Comparison of ENCODE assay signal across 8 cellular contexts in the genomic region with DNA sequence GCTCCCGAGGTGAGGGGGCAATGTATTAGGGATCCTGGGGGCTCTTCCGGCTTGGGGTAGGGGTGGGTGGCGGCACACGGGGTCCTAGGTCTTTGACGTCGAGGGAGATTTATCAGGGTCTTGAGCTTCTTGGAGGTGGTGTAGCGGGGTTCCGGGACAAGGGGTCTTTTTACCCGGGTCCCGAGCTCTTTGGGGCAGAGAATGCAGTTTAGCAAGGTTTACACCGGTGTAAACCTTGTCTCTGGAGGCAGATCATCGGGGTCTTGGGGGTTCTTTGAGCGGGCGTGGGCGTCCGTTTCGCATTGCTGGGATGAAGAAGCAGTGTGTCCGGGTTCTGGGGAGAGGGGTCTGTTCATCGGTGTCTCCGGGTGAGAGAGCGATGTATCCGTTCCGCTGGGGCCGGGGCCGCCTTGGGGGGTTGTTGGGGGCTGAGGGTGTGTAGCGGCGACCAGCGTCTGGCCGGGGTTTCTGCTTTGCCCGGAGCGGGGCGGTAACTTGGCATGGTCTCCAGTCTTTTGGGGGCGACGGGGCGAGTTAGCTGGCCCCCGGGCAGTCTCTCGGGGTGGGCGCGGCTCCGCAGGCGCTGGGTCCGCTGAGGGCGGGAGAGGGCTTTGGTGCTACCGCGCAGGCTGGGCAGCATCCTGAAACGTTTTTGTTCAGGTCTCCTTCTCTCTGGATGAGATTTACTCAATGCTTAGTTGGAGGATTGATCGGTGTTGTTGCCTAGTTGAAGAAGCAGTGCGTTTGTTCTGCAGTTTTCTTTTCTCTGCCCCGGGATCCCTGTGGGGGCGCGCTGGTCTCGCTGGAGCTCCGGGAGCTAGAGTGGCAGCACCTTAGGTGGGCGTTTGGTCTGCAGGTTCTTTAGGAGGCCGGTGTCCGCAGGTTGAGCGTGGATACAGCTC. TPM values are rescaled to one million over a fixed set of nuclear protein-coding genes. Genes with fewer than 3 reads are reported as not detected.
DNase-seq lines count a peak whose midpoint lies in the region; ATAC-seq and TF ChIP-seq lines count a peak whose summit lies in the region.

No MANE protein-coding gene starts in this region.

- H3K79me2 ChIP-seq in H9 (ENCODE audit: insufficient read depth, low read length), result 0 out of 2 replicates have a peak, but pooled peaks cover 1% of the 10 kb centered on the region
- H3K79me2 ChIP-seq in trophoblast cell (ENCODE audit: control insufficient read depth, insufficient read depth, low read length, poor library complexity), result peaks cover 9% of the 10 kb centered on the region

- H3K4me3 Mint-ChIP-seq in H9, result peak overlapping the region; percentile 92 to 98

- WGBS in H9 (ENCODE audit: extremely low coverage, insufficient read length, low lambda C conversion rate), result no CpG with 5 or more reads among the region's 57 CpGs
- no CpG with 5 or more reads among the region's 57 CpGs for WGBS in trophoblast cell (ENCODE audit: extremely low coverage, insufficient coverage, insufficient read length)

- H2BK5ac ChIP-seq in H9 (ENCODE audit: insufficient read length, low read length), result no peak overlapping the region
- H2BK5ac ChIP-seq in trophoblast cell (ENCODE audit: low read depth, low read length, poor library complexity), result no peak overlapping the region

- TF ChIP-seq CTCF in H9 (conservative IDR thresholded peaks at IDR 0.05) (0 out of 3 replicates have a peak, but pooled peaks have one; percentile 13), right atrium auricular region (IDR thresholded peaks at IDR 0.05) (peak in 1 of 2 donors; percentile 54)

- H3K9ac ChIP-seq in H9 (ENCODE audit: extremely low read depth, insufficient read length, low read length) (peak overlapping the region; percentile 61), trophoblast cell (ENCODE audit: low read length) (peak overlapping the region; percentile 79)

- H3K79me1 ChIP-seq in H9 (ENCODE audit: insufficient read depth, low read depth, low read length, poor library complexity, severe bottlenecking) (peaks cover 2% of the 10 kb centered on the region), trophoblast cell (ENCODE audit: low read length) (peaks cover 11% of the 10 kb centered on the region)

- H4K8ac ChIP-seq in H9 (replicated peaks; ENCODE audit: insufficient read length, low read depth, low read length) (no peak overlapping the region), trophoblast cell (ENCODE audit: low read depth, low read length) (peak overlapping the region; percentile 43)

- H3K27ac Mint-ChIP-seq in H9, result peak overlapping the region in 2 of 3 experiments; percentile 34 to 78; a peak in 2 of 7 replicates

- no peak overlapping the region for H2BK120ac ChIP-seq in H9 (ENCODE audit: low read depth, low read length, poor library complexity, severe bottlenecking)
- peak overlapping the region; percentile 57 for H2BK120ac ChIP-seq in trophoblast cell (ENCODE audit: insufficient read depth, low read length, poor library complexity)

- no peaks in the 10 kb centered on the region for H3K36me3 Mint-ChIP-seq in H9 (ENCODE audit: insufficient read depth in 1 of 3, low read depth in 3 of 3)

- no peak overlapping the region for H2AK5ac ChIP-seq in H9 (ENCODE audit: insufficient read length, low read length)
- no peak overlapping the region for H2AK5ac ChIP-seq in trophoblast cell (ENCODE audit: low read length)

- peaks cover 16% of the 10 kb centered on the region for H3K23me2 ChIP-seq in H9 (ENCODE audit: insufficient read length, low read depth, low read length, poor library complexity, severe bottlenecking)

- H3K9me3 ChIP-seq in H9 (ENCODE audit: control insufficient read depth, low read depth, low read length) (no peaks in the 10 kb centered on the region), right atrium auricular region (no peaks in the 10 kb centered on the region), trophoblast cell (ENCODE audit: insufficient read depth, low read depth, low read length) (no peaks in the 10 kb centered on the region)

- H4K20me1 ChIP-seq in H9 (ENCODE audit: control insufficient read depth, insufficient read depth, insufficient read length), result no peaks in the 10 kb centered on the region

- H3K4me1 ChIP-seq in H9 (ENCODE audit: insufficient read depth, low read length) (peaks cover 4% of the 10 kb centered on the region; the same call in 1 of the 2 replicates), right atrium auricular region (peaks cover 0 to 9% of the 10 kb centered on the region in 2 donors), trophoblast cell (ENCODE audit: control insufficient read depth in 1 of 2, insufficient read depth in 2 of 2, low read length in 2 of 2) (no peaks in the 10 kb centered on the region)

- peak overlapping the region; percentile 80 for H3K4me2 ChIP-seq in H9 (ENCODE audit: insufficient read depth, insufficient read length, low read length)
- peak overlapping the region; percentile 77 for H3K4me2 ChIP-seq in trophoblast cell (ENCODE audit: low read length)

- H3K18ac ChIP-seq in H9 (ENCODE audit: insufficient read length, low read depth, low read length) (no peak overlapping the region), trophoblast cell (ENCODE audit: low read length) (peak overlapping the region; percentile 80)

- H3K4me3 ChIP-seq in right atrium auricular region (peak overlapping the region; percentile 84 to 96), trophoblast cell (ENCODE audit: low read depth, low read length) (peak overlapping the region; percentile 87)

- no peak overlapping the region for H3K56ac ChIP-seq in H9 (ENCODE audit: insufficient read length, low read depth, low read length)

- peaks cover 21 to 31% of the 10 kb centered on the region in 2 experiments for H3K4me1 Mint-ChIP-seq in H9

- H3K27ac ChIP-seq in H9 (ENCODE audit: insufficient read length, low read depth, low read length), result no peak overlapping the region
- peak overlapping the region; percentile 74 for H3K27ac ChIP-seq in angular gyrus (ENCODE audit: low read depth, low read length)
- peak overlapping the region; percentile 81 to 86 for H3K27ac ChIP-seq in right atrium auricular region
- H3K27ac ChIP-seq in trophoblast cell (ENCODE audit: low read depth, low read length), result no peak overlapping the region

- in situ Hi-C loops in SK-MEL-5 (cut with HindIII; ENCODE audit: low pct_unique_long_range_greater_than_20kb, low sequenced_read_pairs), result no loop called here

- no peak overlapping the region for H3K23ac ChIP-seq in H9 (ENCODE audit: insufficient read length, low read depth, low read length)
- no peak overlapping the region for H3K23ac ChIP-seq in trophoblast cell (ENCODE audit: low read length)

- H4K12ac ChIP-seq in trophoblast cell (ENCODE audit: low read depth, low read length), result peak overlapping the region; percentile 32

- H3K36me3 ChIP-seq in right atrium auricular region, result no peaks in the 10 kb centered on the region
- no peaks in the 10 kb centered on the region for H3K36me3 ChIP-seq in trophoblast cell (ENCODE audit: control insufficient read depth in 1 of 2, insufficient read depth in 2 of 2, low read length in 2 of 2)

- no peaks in the 10 kb centered on the region; a peak in 1 of 5 replicates for H3K9me3 Mint-ChIP-seq in H9

- H2BK12ac ChIP-seq in H9 (ENCODE audit: insufficient read length, low read depth, low read length) (no peak overlapping the region), trophoblast cell (ENCODE audit: low read length) (no peak overlapping the region)

- H4K91ac ChIP-seq in H9 (ENCODE audit: insufficient read length, low read depth, low read length), result no peak overlapping the region
- peak overlapping the region; percentile 47 for H4K91ac ChIP-seq in trophoblast cell (ENCODE audit: low read depth, low read length)

- H2BK20ac ChIP-seq in H9 (ENCODE audit: low read depth, low read length, poor library complexity, severe bottlenecking), result no peak overlapping the region

- DNase-seq in AML-193 (lab: John Stamatoyannopoulos, UW) (peak; percentile 2 to 6), H9 (peak; percentile 45), SK-MEL-5 (ENCODE audit: low read depth, low spot score) (peak; percentile 59), right atrium auricular region (ENCODE audit: low spot score) (no peak), trophoblast cell (peak in 1 of 2 donors; percentile 14)

- no peak for ATAC-seq in GM18861 (IDR thresholded peaks at IDR 0.05; ENCODE audit: unreplicated experiment)
- ATAC-seq in GM18870 (IDR thresholded peaks at IDR 0.05; ENCODE audit: unreplicated experiment), result no peak

- no peak overlapping the region for H3K4ac ChIP-seq in H9 (ENCODE audit: low read depth, low read length)
- H3K4ac ChIP-seq in trophoblast cell (ENCODE audit: low read depth, low read length), result peak overlapping the region; percentile 84

- H2AFZ ChIP-seq in H9 (ENCODE audit: low read length) (no peak overlapping the region), trophoblast cell (ENCODE audit: insufficient read depth, low read length, poor library complexity) (peak overlapping the region; percentile 30)

- H4K5ac ChIP-seq in H9 (ENCODE audit: insufficient read length, low read depth, low read length), result no peak overlapping the region

- H3K27me3 ChIP-seq in H9 (ENCODE audit: insufficient read depth, low read length) (no peaks in the 10 kb centered on the region; the same call in 1 of the 2 replicates), right atrium auricular region (no peaks in the 10 kb centered on the region), trophoblast cell (ENCODE audit: insufficient read depth, low read length) (no peaks in the 10 kb centered on the region)

- no peak overlapping the region; the same call in 1 of the 2 replicates for H3K14ac ChIP-seq in H9 (ENCODE audit: insufficient read depth, low read length)
- peak overlapping the region; percentile 41 for H3K14ac ChIP-seq in trophoblast cell (ENCODE audit: low read length)

- H3T11ph ChIP-seq in H9 (ENCODE audit: low read length), result no peak overlapping the region

- H3K27me3 Mint-ChIP-seq in H9 (ENCODE audit: low read depth), result peaks cover 18% of the 10 kb centered on the region

- no peak overlapping the region for H2BK15ac ChIP-seq in H9 (ENCODE audit: low read depth, low read length)

RNA-seq across cellular contexts. Expression of gene GLCE, which starts 0.8 kb away (rescaled TPM):
- total RNA-seq in H9 (2021) (11.9 and 12.2 TPM in 2 replicates), right atrium auricular region (1 to 10 TPM; 7.0 to 9.6 TPM)
- total RNA-seq in SK-MEL-5 (2014; rRNA removed; shearing (Covaris generic)), result 41.9 and 43.3 TPM in 2 replicates
- 27.2 and 33.7 TPM in 2 replicates for polyA plus RNA-seq in SK-MEL-5 (2015; cell fraction: cytosol; rRNA removed)
- polyA plus RNA-seq in SK-MEL-5 (2015; cell fraction: nucleus; rRNA removed), result 19.7 and 30.0 TPM in 2 replicates
- polyA plus RNA-seq in trophoblast cell (2013), result 15.8 and 16.5 TPM in 2 replicates

Comparison
In these comparisons a context has a peak if more than half of its experiments do, and no peak if none do; other contexts are left out.
1. H3K27ac ChIP-seq: peak in angular gyrus (single experiment) and right atrium auricular region (2 of 2); none in H9 (single experiment) and trophoblast cell (single experiment).